ENCODE assay signal across 8 cellular contexts in the genomic region with DNA sequence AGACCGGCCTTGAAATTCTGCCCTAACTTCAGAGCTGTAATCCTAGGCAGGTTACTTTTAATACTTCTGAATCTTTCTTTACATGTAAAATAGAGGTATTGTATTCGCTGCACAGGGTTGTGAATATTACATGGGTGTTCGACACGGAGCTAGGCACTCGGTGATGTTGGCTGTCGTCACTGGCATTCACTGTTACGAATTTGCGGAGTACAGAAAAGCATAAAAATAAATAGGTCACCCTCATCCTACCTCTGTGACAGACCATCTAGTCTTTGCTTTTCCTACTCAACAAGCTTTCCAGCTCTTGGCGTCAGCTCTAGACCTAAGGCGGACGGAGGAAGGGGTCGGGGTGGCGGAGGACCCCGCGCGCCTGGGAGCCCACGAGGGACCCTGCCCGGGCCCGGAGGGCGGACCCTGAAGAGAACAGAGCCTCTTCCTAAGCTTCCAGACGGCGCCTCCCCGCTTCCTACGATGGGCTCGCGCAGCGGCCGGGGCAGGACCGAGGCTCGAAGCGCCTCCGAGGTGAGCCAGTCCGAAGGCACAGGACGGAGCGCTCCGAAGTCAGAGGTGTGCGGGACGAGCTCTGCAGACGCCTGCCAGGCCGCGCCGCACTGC. TPM values are rescaled to one million over a fixed set of nuclear protein-coding genes. Genes with fewer than 3 reads are reported as not detected.
DNase-seq lines count a peak whose midpoint lies in the region; ATAC-seq and TF ChIP-seq lines count a peak whose summit lies in the region.

No MANE protein-coding gene starts in this region.

- 11 to 12% methylated on average over 35 to 42 of the region's 42 CpGs for WGBS in esophagus, 2 donors

- peak overlapping the region; percentile 83 for H3K9ac ChIP-seq in SK-N-MC (ENCODE audit: insufficient read length)

- no peaks in the 10 kb centered on the region for H3K9me3 ChIP-seq in SK-N-MC (ENCODE audit: low read depth, low read length)
- H3K9me3 ChIP-seq in esophagus (ENCODE audit: control insufficient read depth in 2 of 2, insufficient read depth in 1 of 2, low read depth in 1 of 2, low read length in 1 of 2): no peaks in the 10 kb centered on the region
- no peaks in the 10 kb centered on the region for H3K9me3 ChIP-seq in neutrophil

- H3K4me3 ChIP-seq in SK-N-MC (peak overlapping the region; percentile 81), esophagus (ENCODE audit: low read depth in 1 of 2, low read length in 2 of 2) (peak overlapping the region; percentile 88 to 93), neutrophil (ENCODE audit: low read depth in 1 of 2, low read length in 1 of 2) (peak overlapping the region; percentile 88 to 99)

- DNase-seq in SHP77 (lab: John Stamatoyannopoulos, UW) (peak; percentile 26 to 40), SHP77 treated with DMSO at 0.1 percent for 48 hours (lab: John Stamatoyannopoulos, UW) (no peak), SK-N-MC (ENCODE audit: low read depth, low spot score) (no peak), NCI-H187 treated with DMSO at 0.1 percent for 48 hours (lab: John Stamatoyannopoulos, UW) (no peak)

- H3K27me3 ChIP-seq in esophagus (ENCODE audit: control insufficient read depth in 1 of 2, insufficient read depth in 2 of 2, low read length in 2 of 2): no peaks in the 10 kb centered on the region
- no peaks in the 10 kb centered on the region for H3K27me3 ChIP-seq in neutrophil

- H3K27ac ChIP-seq in SK-N-MC (peak overlapping the region; percentile 70; the same call in 1 of the 2 replicates), esophagus (ENCODE audit: low read depth in 2 of 2, low read length in 1 of 2) (peak overlapping the region; percentile 94 to 96), neutrophil (peak overlapping the region; percentile 93)

- H3K4me1 ChIP-seq in esophagus (ENCODE audit: control insufficient read depth in 2 of 2, insufficient read depth in 2 of 2, low read length in 1 of 2) (peaks cover 5 to 13% of the 10 kb centered on the region in 2 donors), neutrophil (ENCODE audit: control insufficient read depth in 1 of 2, insufficient read depth in 1 of 2, low read depth in 1 of 2, low read length in 1 of 2) (peaks cover 38 to 45% of the 10 kb centered on the region in 2 experiments)

- no peak for TF ChIP-seq CTCF in neutrophil (IDR thresholded peaks at IDR 0.05)

- ATAC-seq in HG03565 (IDR thresholded peaks at IDR 0.05; ENCODE audit: unreplicated experiment) (no peak), HG02571 (IDR thresholded peaks at IDR 0.05; ENCODE audit: unreplicated experiment) (no peak)

- H3K36me3 ChIP-seq in SK-N-MC (ENCODE audit: insufficient read depth, low read length) (peaks cover 11% of the 10 kb centered on the region; the same call in 1 of the 2 replicates), esophagus (ENCODE audit: control insufficient read depth in 2 of 2, insufficient read depth in 2 of 2, low read length in 1 of 2) (peaks cover 5 to 7% of the 10 kb centered on the region in 2 donors), neutrophil (peaks cover 19% of the 10 kb centered on the region)

RNA-seq across cellular contexts. Expression of gene SPG7, which starts 0.9 kb away (rescaled TPM):
- 10 to 100 TPM; 41.9 to 89.3 TPM for polyA plus RNA-seq in esophagus

RNA-seq across cellular contexts. Expression of gene ANKRD11, which starts 17.0 kb away (rescaled TPM):
- polyA plus RNA-seq in esophagus: 10 to 100 TPM; 37.1 to 73.5 TPM

RNA-seq across cellular contexts. Expression of gene RPL13, which starts 53.2 kb away (rescaled TPM):
- polyA plus RNA-seq in esophagus: 1,000 to 10,000 TPM; 4,316 to 5,851 TPM

Comparison
In these comparisons a context has a peak if more than half of its experiments do, and no peak if none do; other contexts are left out.
1. DNase-seq: peak in SHP77 (2 of 2); none in SHP77 treated with DMSO at 0.1 percent for 48 hours (single experiment), SK-N-MC (single experiment) and NCI-H187 treated with DMSO at 0.1 percent for 48 hours (single experiment).
2. Peak in every context shown above with its lines, with median percentiles within 50 percentile points of each other: H3K27ac ChIP-seq and H3K4me3 ChIP-seq.